Comparison of ENCODE assay signal across 15 cellular contexts in genomic region chr15:78147566-78147965, GRCh38. TPM values are rescaled to one million over a fixed set of nuclear protein-coding genes. Genes with fewer than 3 reads are reported as not detected.
DNase-seq lines count a peak whose midpoint lies in the region; ATAC-seq, FAIRE-seq and TF ChIP-seq lines count a peak whose summit lies in the region.
"Had no signal": no experiment of that assay in that cellular context is flagged by ENCODE, and none has a peak within 500 bp of the region (broad histone marks: within the 10 kb centered on the region; RNA-seq: fewer than 3 reads in every experiment).

No MANE protein-coding gene starts in this region.

- H3K9ac ChIP-seq in H9 (ENCODE audit: extremely low read depth, insufficient read length, low read length) (no peak overlapping the region), astrocyte (ENCODE audit: low read length) (no peak overlapping the region)

- H3K27ac ChIP-seq in C4-2B (peak overlapping the region; percentile 87), H9 (ENCODE audit: insufficient read length, low read depth, low read length) (no peak overlapping the region), astrocyte (ENCODE audit: low read depth, low read length) (no peak overlapping the region)
- H3K27ac ChIP-seq: esophagus muscularis mucosa, HL-60 had no signal

- peaks cover 2% of the 10 kb centered on the region; the same call in 1 of the 2 replicates for H3K27me3 Mint-ChIP-seq in H9 (ENCODE audit: low read depth)
- H3K27me3 Mint-ChIP-seq in astrocyte (ENCODE audit: low read depth, unreplicated experiment): no peaks in the 10 kb centered on the region
- no peaks in the 10 kb centered on the region for H3K27me3 Mint-ChIP-seq in mesothelial cell of epicardium (ENCODE audit: low read depth)

- no peaks in the 10 kb centered on the region for H3K79me1 ChIP-seq in H9 (ENCODE audit: insufficient read depth, low read depth, low read length, poor library complexity, severe bottlenecking)

- H2AFZ ChIP-seq in H9 (ENCODE audit: low read length): no peak overlapping the region
- no peak overlapping the region for H2AFZ ChIP-seq in astrocyte (ENCODE audit: low read depth, low read length)

- H2BK20ac ChIP-seq in H9 (ENCODE audit: low read depth, low read length, poor library complexity, severe bottlenecking): no peak overlapping the region

- no peak overlapping the region for H3K56ac ChIP-seq in H9 (ENCODE audit: insufficient read length, low read depth, low read length)

- H3K18ac ChIP-seq in H9 (ENCODE audit: insufficient read length, low read depth, low read length): no peak overlapping the region

- H3K27me3 ChIP-seq in H9 (ENCODE audit: insufficient read depth, low read length): no peaks in the 10 kb centered on the region; the same call in 1 of the 2 replicates
- H3K27me3 ChIP-seq in astrocyte (ENCODE audit: insufficient read depth, low read length): no peaks in the 10 kb centered on the region
- H3K27me3 ChIP-seq in BE2C: no peaks in the 10 kb centered on the region
- H3K27me3 ChIP-seq: esophagus muscularis mucosa had no signal

- peaks cover 0 to 5% (median 1%) of the 10 kb centered on the region in 3 experiments; a peak in 2 of 7 replicates for H3K36me3 Mint-ChIP-seq in H9 (ENCODE audit: insufficient read depth in 1 of 3, low read depth in 3 of 3)
- H3K36me3 Mint-ChIP-seq in astrocyte (ENCODE audit: low read depth, unreplicated experiment): peaks cover 6% of the 10 kb centered on the region
- H3K36me3 Mint-ChIP-seq in mesothelial cell of epicardium: no peaks in the 10 kb centered on the region

- no peak overlapping the region for H4K8ac ChIP-seq in H9 (replicated peaks; ENCODE audit: insufficient read length, low read depth, low read length)

- H3K4me2 ChIP-seq in H9 (ENCODE audit: insufficient read depth, insufficient read length, low read length): no peak overlapping the region
- H3K4me2 ChIP-seq in astrocyte (ENCODE audit: low read length): no peak overlapping the region

- H2BK5ac ChIP-seq in H9 (ENCODE audit: insufficient read length, low read length): no peak overlapping the region

- H3K4ac ChIP-seq in H9 (ENCODE audit: low read depth, low read length): no peak overlapping the region

- H3K27ac Mint-ChIP-seq in H9: no peak overlapping the region
- H3K27ac Mint-ChIP-seq in astrocyte (ENCODE audit: unreplicated experiment): no peak overlapping the region
- peak overlapping the region; percentile 30 for H3K27ac Mint-ChIP-seq in mesothelial cell of epicardium

- H3K4me1 Mint-ChIP-seq in H9: peaks cover 11 to 22% of the 10 kb centered on the region in 2 experiments
- peaks cover 5% of the 10 kb centered on the region for H3K4me1 Mint-ChIP-seq in astrocyte (ENCODE audit: low read depth, unreplicated experiment)
- H3K4me1 Mint-ChIP-seq in mesothelial cell of epicardium: peaks cover 20% of the 10 kb centered on the region

- H3K14ac ChIP-seq in H9 (ENCODE audit: insufficient read depth, low read length): no peak overlapping the region

- H4K20me1 ChIP-seq in H9 (ENCODE audit: control insufficient read depth, insufficient read depth, insufficient read length): no peaks in the 10 kb centered on the region
- peaks cover 16% of the 10 kb centered on the region for H4K20me1 ChIP-seq in astrocyte (ENCODE audit: insufficient read depth, low read length)

- H3T11ph ChIP-seq in H9 (ENCODE audit: low read length): no peak overlapping the region

- WGBS in H9 (ENCODE audit: extremely low coverage, insufficient read length, low lambda C conversion rate): no CpG with 5 or more reads among the region's 6 CpGs

- FAIRE-seq in astrocyte (lab: Jason Lieb, UNC): no peak

- peaks cover 3% of the 10 kb centered on the region for H3K23me2 ChIP-seq in H9 (ENCODE audit: insufficient read length, low read depth, low read length, poor library complexity, severe bottlenecking)

- no peak overlapping the region for H2AK5ac ChIP-seq in H9 (ENCODE audit: insufficient read length, low read length)

- ATAC-seq in HG03354 (IDR thresholded peaks at IDR 0.05; ENCODE audit: poor library complexity, severe bottlenecking, unreplicated experiment) (no peak), GM19467 (IDR thresholded peaks at IDR 0.05; ENCODE audit: unreplicated experiment) (no peak)
- ATAC-seq: sciatic nerve had no signal

- no peak overlapping the region for H2BK15ac ChIP-seq in H9 (ENCODE audit: low read depth, low read length)

- TF ChIP-seq CTCF in C4-2B (conservative IDR thresholded peaks at IDR 0.05) (no peak), H9 (conservative IDR thresholded peaks at IDR 0.05) (no peak), astrocyte (IDR thresholded peaks at IDR 0.05; ENCODE audit: insufficient read depth, low read depth, low read length) (no peak), mesothelial cell of epicardium (IDR thresholded peaks at IDR 0.05; ENCODE audit: unreplicated experiment) (no peak), BE2C (IDR thresholded peaks at IDR 0.05; ENCODE audit: low read depth, low read length) (no peak)

- H3K36me3 ChIP-seq in astrocyte (ENCODE audit: insufficient read depth, low read length): no peaks in the 10 kb centered on the region
- no peaks in the 10 kb centered on the region; the same call in 1 of the 2 replicates for H3K36me3 ChIP-seq in BE2C
- H3K36me3 ChIP-seq: esophagus muscularis mucosa had no signal

- in situ Hi-C loops in G401 (cut with HindIII; ENCODE audit: low sequenced_read_pairs): no loop called here

- no peaks in the 10 kb centered on the region for H3K4me1 ChIP-seq in H9 (ENCODE audit: insufficient read depth, low read length)
- peaks cover 14% of the 10 kb centered on the region for H3K4me1 ChIP-seq in astrocyte (ENCODE audit: insufficient read depth, low read length)
- H3K4me1 ChIP-seq in BE2C: no peaks in the 10 kb centered on the region

- H2BK120ac ChIP-seq in H9 (ENCODE audit: low read depth, low read length, poor library complexity, severe bottlenecking): no peak overlapping the region

- no peak overlapping the region for H3K23ac ChIP-seq in H9 (ENCODE audit: insufficient read length, low read depth, low read length)

- H2BK12ac ChIP-seq in H9 (ENCODE audit: insufficient read length, low read depth, low read length): no peak overlapping the region

- no peak overlapping the region for H3K4me3 ChIP-seq in astrocyte (ENCODE audit: insufficient read depth, low read depth, low read length)
- H3K4me3 ChIP-seq in BE2C (ENCODE audit: low read depth, low read length): no peak overlapping the region

- H3K9me3 Mint-ChIP-seq in H9: no peaks in the 10 kb centered on the region; a peak in 1 of 5 replicates
- H3K9me3 Mint-ChIP-seq in astrocyte (ENCODE audit: unreplicated experiment): no peaks in the 10 kb centered on the region
- no peaks in the 10 kb centered on the region for H3K9me3 Mint-ChIP-seq in mesothelial cell of epicardium
- H3K9me3 Mint-ChIP-seq: CD14-positive monocyte had no signal

- H4K5ac ChIP-seq in H9 (ENCODE audit: insufficient read length, low read depth, low read length): no peak overlapping the region

- H3K4me3 Mint-ChIP-seq in H9 (peak overlapping the region; percentile 50 to 57; a peak in 4 of 5 replicates), astrocyte (ENCODE audit: unreplicated experiment) (peak overlapping the region; percentile 67), mesothelial cell of epicardium (peak overlapping the region; percentile 55)

- H3K79me2 ChIP-seq in H9 (ENCODE audit: insufficient read depth, low read length) (no peaks in the 10 kb centered on the region), astrocyte (ENCODE audit: insufficient read depth, low read length) (peaks cover 29% of the 10 kb centered on the region)

- DNase-seq in H9 (no peak), astrocyte (ENCODE audit: low read depth) (no peak), mesothelial cell of epicardium (ENCODE audit: low spot score in 2 of 2, unreplicated experiment in 2 of 2) (no peak), G401 (ENCODE audit: low spot score) (no peak), BE2C (no peak)
- DNase-seq: caudate nucleus, T-helper 9 cell had no signal

- H3K9me3 ChIP-seq in H9 (ENCODE audit: control insufficient read depth, low read depth, low read length) (no peaks in the 10 kb centered on the region), astrocyte (ENCODE audit: insufficient read depth, low read depth, low read length) (no peaks in the 10 kb centered on the region), BE2C (no peaks in the 10 kb centered on the region)
- H3K9me3 ChIP-seq: esophagus muscularis mucosa had no signal

- H4K91ac ChIP-seq in H9 (ENCODE audit: insufficient read length, low read depth, low read length): no peak overlapping the region

RNA-seq across cellular contexts. Expression of gene IDH3A, which starts 1.6 kb away (rescaled TPM):
- total RNA-seq in H9 (2021): 38.9 and 40.2 TPM in 2 replicates
- total RNA-seq in astrocyte: 36.3 and 37.9 TPM in 2 replicates
- total RNA-seq in mesothelial cell of epicardium: 27.9 to 33.8 TPM (median 28.9 TPM) in 3 replicates
- 53.8 and 68.5 TPM in 2 replicates for total RNA-seq in G401 (2014; rRNA removed; shearing (Covaris generic))
- 113 TPM for polyA plus RNA-seq in BE2C (2012; ENCODE audit: insufficient read depth, insufficient read length, low read depth)

RNA-seq across cellular contexts. Expression of gene CIB2, which starts 16.3 kb away (rescaled TPM):
- total RNA-seq in H9 (2021) (37.1 and 43.2 TPM in 2 replicates), astrocyte (6.5 and 7.4 TPM in 2 replicates), mesothelial cell of epicardium (25.5 to 27.6 TPM (median 26.2 TPM) in 3 replicates)
- 29.7 and 48.3 TPM in 2 replicates for total RNA-seq in G401 (2014; rRNA removed; shearing (Covaris generic))
- 12.8 TPM for polyA plus RNA-seq in BE2C (2012; ENCODE audit: insufficient read depth, insufficient read length, low read depth)

RNA-seq across cellular contexts. Expression of gene SH2D7, which starts 55.2 kb away (rescaled TPM):
- total RNA-seq in H9 (2021) (not detected in 2 replicates), astrocyte (not detected in 2 replicates), mesothelial cell of epicardium (not detected in 3 replicates)
- not detected in 2 replicates for total RNA-seq in G401 (2014; rRNA removed; shearing (Covaris generic))
- polyA plus RNA-seq in BE2C (2012; ENCODE audit: insufficient read depth, insufficient read length, low read depth): not detected
- total RNA-seq: esophagus muscularis mucosa, sciatic nerve, temporal lobe had no signal
- polyA plus RNA-seq: CD14-positive monocyte had no signal
